8 cellular contexts compared by ENCODE assay signal in genomic region chr13:59531571-59532091, GRCh38.
DNase-seq lines count a peak whose midpoint lies in the region; ATAC-seq and TF ChIP-seq lines count a peak whose summit lies in the region.

No MANE protein-coding gene starts in this region.

- TF ChIP-seq CTCF in fibroblast of the aortic adventitia (IDR thresholded peaks at IDR 0.05; ENCODE audit: insufficient read depth, low read length) (no peak), nephron (IDR thresholded peaks at IDR 0.05; ENCODE audit: unreplicated experiment in 3 of 3) (no peak)

- no peaks in the 10 kb centered on the region for H3K36me3 Mint-ChIP-seq in T-helper 17 cell (ENCODE audit: low read depth)
- H3K36me3 Mint-ChIP-seq in nephron (ENCODE audit: low read depth) = no peaks in the 10 kb centered on the region

- ATAC-seq in T-helper 17 cell = peak; percentile 85
- no peak for ATAC-seq in GM21447 (IDR thresholded peaks at IDR 0.05; ENCODE audit: unreplicated experiment)
- ATAC-seq in HG02571 (IDR thresholded peaks at IDR 0.05; ENCODE audit: unreplicated experiment) = no peak

- H3K4me1 Mint-ChIP-seq in T-helper 17 cell (peaks cover 6% of the 10 kb centered on the region), nephron (peaks cover 33% of the 10 kb centered on the region)

- H3K9me3 Mint-ChIP-seq in nephron = no peaks in the 10 kb centered on the region

- H3K4me3 Mint-ChIP-seq in T-helper 17 cell (peak overlapping the region; percentile 77), nephron (no peak overlapping the region)

- no peak overlapping the region for H3K4me3 ChIP-seq in fibroblast of the aortic adventitia (ENCODE audit: low read depth, low read length)

- H3K36me3 ChIP-seq in KOPT-K1 (ENCODE audit: insufficient read depth, low read length) = no peaks in the 10 kb centered on the region

- peak; percentile 58 for DNase-seq in ELF-1 (ENCODE audit: low read depth, low spot score)
- DNase-seq in T-helper 17 cell = no peak
- DNase-seq in fibroblast of the aortic adventitia (ENCODE audit: low read depth) = peak; percentile 83
- DNase-seq in NCI-H446 treated with DMSO at 0.1 percent for 48 hours (lab: John Stamatoyannopoulos, UW) = no peak

- H3K27ac ChIP-seq in KOPT-K1 (ENCODE audit: low read depth, low read length, poor library complexity, severe bottlenecking) = peak overlapping the region; percentile 51

- H3K9me3 ChIP-seq in KOPT-K1 (ENCODE audit: insufficient read depth, low read length, poor library complexity, severe bottlenecking) (no peaks in the 10 kb centered on the region), T-helper 17 cell (ENCODE audit: control insufficient read depth, low read length, poor library complexity, severe bottlenecking) (no peaks in the 10 kb centered on the region)

- H3K27ac Mint-ChIP-seq in T-helper 17 cell (no peak overlapping the region), nephron (peak overlapping the region; percentile 45 to 74 (median 66))

- H3K27me3 Mint-ChIP-seq in T-helper 17 cell (no peaks in the 10 kb centered on the region), nephron (ENCODE audit: low read depth) (no peaks in the 10 kb centered on the region)

Comparison
In these comparisons a context has a peak if more than half of its experiments do, and no peak if none do; other contexts are left out.
1. DNase-seq: peak in ELF-1 (single experiment) and fibroblast of the aortic adventitia (single experiment); none in T-helper 17 cell (0 of 3) and NCI-H446 treated with DMSO at 0.1 percent for 48 hours (single experiment).